ENCODE assay signal across 12 cellular contexts in the genomic region with DNA sequence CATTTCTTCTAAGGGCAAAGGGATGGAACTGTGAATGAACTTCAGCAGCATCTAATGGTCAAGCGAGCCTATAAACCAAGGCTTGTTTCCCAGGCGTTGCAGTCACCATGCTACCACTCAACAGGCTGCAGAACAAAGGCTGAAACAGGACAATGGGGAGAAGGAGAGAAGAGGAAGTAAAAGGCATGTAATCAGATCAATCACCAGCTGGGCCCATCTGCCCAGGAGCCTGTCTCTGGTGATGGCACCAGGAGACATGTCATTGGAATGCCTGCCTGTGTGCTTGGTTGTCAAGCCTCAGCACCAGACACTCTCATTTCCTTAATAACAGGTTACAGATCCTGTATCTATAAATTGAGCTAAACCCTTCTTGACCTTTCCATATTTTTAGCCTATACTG.
"Had no signal": no experiment of that assay in that cellular context is flagged by ENCODE, and none has a peak within 500 bp of the region (broad histone marks: within the 10 kb centered on the region; RNA-seq: fewer than 3 reads in every experiment).

No MANE protein-coding gene starts in this region.

- H3K27me3 ChIP-seq: heart right ventricle, sigmoid colon, upper lobe of right lung had no signal

- DNase-seq: activated CD4-positive, alpha-beta T cell treated with anti-CD3 and anti-CD28 coated beads for 48 hours; activated CD8-positive, alpha-beta memory T cell treated with anti-CD3 and anti-CD28 coated beads, Interleukin-2, amount 50 U/mL, for 48 hours; activated CD8-positive, alpha-beta T cell treated with anti-CD3 and anti-CD28 coated beads, Interleukin-2, amount 10 ng/mL, durations not matched to agents 7 days and 5 days; activated naive CD4-positive, alpha-beta T cell treated with anti-CD3 and anti-CD28 coated beads for 36 hours; foreskin melanocyte; heart right ventricle; sigmoid colon; stimulated activated CD4-positive, alpha-beta T cell treated with anti-CD3 and anti-CD28 coated beads, Interleukin-2, amount 100 ng/mL, for 24 hours; stimulated activated naive CD4-positive, alpha-beta T cell treated with Interleukin-2 at 50 U/mL for 16 hours; T-helper 9 cell; upper lobe of right lung had no signal

- H3K36me3 ChIP-seq: sigmoid colon, upper lobe of right lung had no signal

- H3K9me3 ChIP-seq: heart right ventricle, sigmoid colon, upper lobe of right lung had no signal

- H3K4me1 ChIP-seq: sigmoid colon, upper lobe of right lung had no signal

- H3K4me3 ChIP-seq: heart right ventricle, sigmoid colon, upper lobe of right lung had no signal

- H3K27ac ChIP-seq: heart right ventricle, sigmoid colon, upper lobe of right lung, VCaP had no signal
